9 cellular contexts compared by ENCODE assay signal in the genomic region with DNA sequence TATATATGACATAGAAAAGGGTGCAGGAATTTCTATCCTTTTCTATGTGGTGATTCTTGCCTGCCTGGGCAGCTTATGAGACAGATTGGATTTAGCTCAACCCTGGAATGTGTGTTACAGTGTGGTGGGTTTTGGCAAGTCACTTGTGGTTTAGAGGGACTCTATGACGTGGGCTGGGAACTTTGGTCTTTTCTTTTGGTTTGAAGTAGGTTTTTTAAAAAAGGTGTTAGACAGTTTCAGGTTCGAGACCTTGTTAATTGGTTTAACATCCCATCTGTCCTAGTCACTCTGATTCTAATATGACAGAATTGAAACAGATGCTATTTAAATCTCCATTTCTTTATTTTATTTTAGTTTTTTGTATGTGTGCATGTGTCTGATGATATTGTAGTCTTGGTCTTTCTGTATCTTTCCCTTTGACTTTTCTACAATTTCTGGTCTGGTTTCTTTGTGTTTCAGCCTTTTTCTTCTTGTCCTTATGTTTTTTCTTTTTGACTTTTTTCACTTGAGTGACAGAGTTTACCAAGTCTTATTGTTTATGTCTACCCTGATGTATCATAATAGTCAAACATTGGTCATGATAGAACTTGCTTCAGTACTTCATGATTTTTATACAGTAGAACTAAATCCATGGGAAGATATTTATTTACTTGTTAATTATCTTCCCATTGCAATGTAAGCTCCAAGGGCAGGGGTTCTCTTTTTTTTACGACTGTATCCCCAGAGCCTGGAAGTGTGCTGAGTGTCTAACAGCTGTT.
DNase-seq lines count a peak whose midpoint lies in the region; ATAC-seq, FAIRE-seq and TF ChIP-seq lines count a peak whose summit lies in the region.
"Had no signal": no experiment of that assay in that cellular context is flagged by ENCODE, and none has a peak within 500 bp of the region (broad histone marks: within the 10 kb centered on the region; RNA-seq: fewer than 3 reads in every experiment).

No MANE protein-coding gene starts in this region.

- TF ChIP-seq POLR2A in uterus (IDR thresholded peaks at IDR 0.05) = no peak

- intact Hi-C loops in uterus (cut with DNase I; ENCODE audit: low total_unique reads) = no loop called here

- H3K9me3 Mint-ChIP-seq in activated T-cell treated with anti-CD3 and anti-CD28 coated beads, Interleukin-2, amount 50 U/mL, for 4 hours = no peaks in the 10 kb centered on the region

- H3K9me3 ChIP-seq in T-helper 17 cell (ENCODE audit: control insufficient read depth, low read length, poor library complexity, severe bottlenecking) (no peaks in the 10 kb centered on the region), uterus (no peaks in the 10 kb centered on the region), small intestine (ENCODE audit: control insufficient read depth, low read depth) (no peaks in the 10 kb centered on the region)

- peak; percentile 82 to 84 for ATAC-seq in activated T-cell treated with anti-CD3 and anti-CD28 coated beads, Interleukin-2, amount 50 U/mL, for 4 hours
- ATAC-seq in HG02852 (IDR thresholded peaks at IDR 0.05; ENCODE audit: unreplicated experiment) (peak; percentile 72), T-helper 17 cell (peak; percentile 44)

- no peak for FAIRE-seq in small intestine (lab: Jason Lieb, UNC)

- H3K27ac Mint-ChIP-seq in T-helper 17 cell = no peak overlapping the region

- H3K36me3 ChIP-seq in uterus = no peaks in the 10 kb centered on the region
- H3K36me3 ChIP-seq in small intestine (ENCODE audit: control insufficient read depth in 2 of 2, insufficient read depth in 2 of 2, low read length in 2 of 2) = no peaks in the 10 kb centered on the region

- no peak overlapping the region for H3K4me3 ChIP-seq in uterus
- no peak overlapping the region for H3K4me3 ChIP-seq in small intestine (ENCODE audit: low read depth in 1 of 2, low read length in 2 of 2)
- H3K4me3 ChIP-seq: skin epidermis had no signal

- peaks cover 3% of the 10 kb centered on the region for H3K36me3 Mint-ChIP-seq in activated T-cell treated with anti-CD3 and anti-CD28 coated beads, Interleukin-2, amount 50 U/mL, for 4 hours (ENCODE audit: insufficient read depth)
- H3K36me3 Mint-ChIP-seq in T-helper 17 cell (ENCODE audit: low read depth) = no peaks in the 10 kb centered on the region

- no peak for TF ChIP-seq CTCF in uterus (IDR thresholded peaks at IDR 0.05)

- H3K4me3 Mint-ChIP-seq in activated T-cell treated with anti-CD3 and anti-CD28 coated beads, Interleukin-2, amount 50 U/mL, for 4 hours = no peak overlapping the region
- H3K4me3 Mint-ChIP-seq in T-helper 17 cell = no peak overlapping the region

- peaks cover 52% of the 10 kb centered on the region for H3K4me1 Mint-ChIP-seq in activated T-cell treated with anti-CD3 and anti-CD28 coated beads, Interleukin-2, amount 50 U/mL, for 4 hours (ENCODE audit: low read depth)
- H3K4me1 Mint-ChIP-seq in T-helper 17 cell = peaks cover 14% of the 10 kb centered on the region

- no peaks in the 10 kb centered on the region for H3K27me3 Mint-ChIP-seq in activated T-cell treated with anti-CD3 and anti-CD28 coated beads, Interleukin-2, amount 50 U/mL, for 4 hours (ENCODE audit: low read depth)
- no peaks in the 10 kb centered on the region for H3K27me3 Mint-ChIP-seq in T-helper 17 cell

- no peaks in the 10 kb centered on the region for H3K27me3 ChIP-seq in uterus
- H3K27me3 ChIP-seq in small intestine (ENCODE audit: control insufficient read depth in 2 of 2, insufficient read depth in 2 of 2, low read length in 2 of 2) = no peaks in the 10 kb centered on the region

- DNase-seq in activated T-cell treated with anti-CD3 and anti-CD28 coated beads, Interleukin-2, amount 50 U/mL, for 4 hours = no peak
- DNase-seq in activated T-cell treated with anti-CD3 and anti-CD28 coated beads, Interleukin-2, amount 50 U/mL, for 48 hours = no peak
- DNase-seq in T-helper 17 cell (no peak), uterus (no peak), hippocampal formation (lab: John Stamatoyannopoulos, UW) (no peak), small intestine (no peak)
- peak; percentile 16 for DNase-seq in stimulated activated CD8-positive, alpha-beta memory T cell treated with anti-CD3 and anti-CD28 coated beads, Interleukin-4, amount 100 ng/mL, for 24 hours (ENCODE audit: low read depth)

- 72 to 87% (median 75%) methylated on average over 3 of the region's 3 CpGs for WGBS in small intestine, 3 donors

- H3K27ac ChIP-seq in uterus (no peak overlapping the region), small intestine (ENCODE audit: low read depth in 1 of 2, low read length in 1 of 2) (no peak overlapping the region)
- H3K27ac ChIP-seq: skin epidermis had no signal

- no peaks in the 10 kb centered on the region for H3K4me1 ChIP-seq in uterus
- H3K4me1 ChIP-seq in small intestine (ENCODE audit: control insufficient read depth in 2 of 2, insufficient read depth in 1 of 2, low read depth in 1 of 2, low read length in 1 of 2) = no peaks in the 10 kb centered on the region
